1 cellular context compared by ENCODE assay signal in the genomic region with DNA sequence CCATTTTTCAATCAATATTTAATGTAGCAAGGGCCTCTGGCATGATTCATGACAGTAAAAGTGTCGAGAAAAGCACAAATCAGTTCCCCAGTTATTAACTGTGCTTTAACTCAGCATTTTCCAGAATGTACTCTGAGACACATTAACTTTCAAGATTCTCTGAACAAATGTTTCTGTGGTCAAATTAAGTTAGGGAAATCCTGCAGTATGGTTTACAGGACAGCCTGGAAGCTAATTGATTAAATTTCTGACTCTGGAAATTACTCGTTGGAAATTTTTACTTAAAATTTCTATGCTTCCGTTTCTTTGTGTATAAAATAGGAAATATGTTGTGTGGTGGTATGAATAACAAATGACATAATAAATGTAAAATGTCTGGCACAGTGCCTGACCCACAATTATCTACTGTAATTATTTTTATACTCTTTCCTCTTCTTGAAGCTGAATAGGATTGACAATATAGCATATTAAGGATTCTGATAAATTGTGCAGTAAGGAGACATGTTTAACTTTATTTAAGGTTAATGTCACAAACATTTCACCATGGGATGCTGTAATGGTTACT.
A peak's percentile ranks its signal among the peaks of the same experiment; 100 is the strongest.
TF ChIP-seq lines count a peak whose summit lies in the region.

No MANE protein-coding gene starts in this region.

TF ChIP-seq in endothelial cell of umbilical vein, 7 proteins besides CTCF, POLR2A, EP300 and RAD21:
- no peak for TF ChIP-seq POLR2AphosphoS5 (IDR thresholded peaks at IDR 0.05; ENCODE audit: insufficient read depth, low read depth, low read length)
- TF ChIP-seq JUN (IDR thresholded peaks at IDR 0.05; ENCODE audit: borderline replicate concordance, insufficient read depth, insufficient read length, low read depth), result peak; percentile 41
- TF ChIP-seq EZH2 (IDR thresholded peaks at IDR 0.05; ENCODE audit: borderline replicate concordance, low read depth, low read length, severe bottlenecking), result no peak
